In the genomic region with DNA sequence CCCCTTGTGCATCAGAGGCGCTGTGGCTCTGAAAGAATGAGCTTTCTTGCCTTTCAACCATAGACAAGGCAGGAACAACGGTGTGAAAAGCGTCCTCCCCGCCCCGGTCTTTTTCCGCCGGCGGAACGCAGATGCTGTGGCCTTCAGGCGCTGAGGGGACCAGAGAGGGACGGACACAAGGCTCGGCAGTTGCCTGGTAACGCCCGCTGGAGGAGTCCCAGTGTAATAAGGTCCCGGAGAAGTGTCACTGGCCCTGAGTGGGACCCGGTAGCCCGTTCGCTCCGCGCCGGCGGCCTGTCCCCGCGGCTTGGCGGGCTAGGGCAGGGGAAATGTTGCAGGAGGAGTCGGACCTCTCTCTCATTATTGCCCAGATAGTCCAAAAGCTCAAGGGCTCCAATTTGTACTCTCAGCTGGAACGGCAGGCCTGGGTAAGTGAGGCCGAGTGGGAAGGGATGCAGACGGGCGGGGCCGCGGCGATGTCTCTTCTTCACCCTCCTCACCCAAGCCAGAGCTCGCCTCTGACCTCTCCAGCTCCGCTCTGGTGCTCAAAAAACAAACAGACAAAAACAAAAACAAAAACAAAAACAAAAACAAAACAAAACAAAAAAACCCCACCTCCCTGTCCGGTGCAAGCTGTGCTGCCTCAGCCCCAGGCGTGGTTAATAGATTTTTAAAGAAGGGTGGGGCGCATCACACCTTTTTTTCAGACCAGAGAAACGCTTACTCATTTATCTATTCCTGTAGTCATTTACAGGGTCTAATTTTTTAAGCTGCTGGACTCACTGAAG, we compare ENCODE assay signal across 8 cellular contexts. TPM values are rescaled to one million over a fixed set of nuclear protein-coding genes. Genes with fewer than 3 reads are reported as not detected.
DNase-seq lines count a peak whose midpoint lies in the region; ATAC-seq lines count a peak whose summit lies in the region.

Gene TBC1D19 (plus strand): TSS at position 220 of the 788 bp plus-strand sequence. CDS start 110 bp downstream, at position 330.

- H3K4me1 ChIP-seq in iPS-15b (ENCODE audit: control insufficient read depth, insufficient read depth, low read length) (no peaks in the 10 kb centered on the region), skeletal muscle satellite cell (ENCODE audit: control insufficient read depth, insufficient read depth, low read length) (peaks cover 5% of the 10 kb centered on the region)

- H3K9me3 ChIP-seq in iPS-15b (ENCODE audit: control insufficient read depth, insufficient read depth, low read length) = no peaks in the 10 kb centered on the region
- H3K9me3 ChIP-seq in skeletal muscle satellite cell (replicated peaks; ENCODE audit: low read length) = no peaks in the 10 kb centered on the region

- peak within 1 kb of the TSS; percentile 83 for H3K4me2 ChIP-seq in skeletal muscle satellite cell (ENCODE audit: low read length)

- H3K27me3 ChIP-seq in iPS-15b (ENCODE audit: control insufficient read depth, insufficient read depth, low read length) = no peaks in the 10 kb centered on the region
- H3K27me3 ChIP-seq in skeletal muscle satellite cell (ENCODE audit: control insufficient read depth, insufficient read depth, low read length) = no peaks in the 10 kb centered on the region

- ATAC-seq in GM18858 (IDR thresholded peaks at IDR 0.05; ENCODE audit: unreplicated experiment) = peak; percentile 100
- ATAC-seq in HG03066 (IDR thresholded peaks at IDR 0.05; ENCODE audit: low read depth, unreplicated experiment) = peak; percentile 99

- H3K36me3 ChIP-seq in iPS-15b (ENCODE audit: control insufficient read depth, insufficient read depth, low read length) = no peaks in the 10 kb centered on the region
- no peaks in the 10 kb centered on the region for H3K36me3 ChIP-seq in skeletal muscle satellite cell (ENCODE audit: insufficient read depth, low read length)

- H3K4me3 ChIP-seq in iPS-15b (ENCODE audit: low read depth, low read length) = peak within 1 kb of the TSS; percentile 82
- H3K4me3 ChIP-seq in skeletal muscle satellite cell (ENCODE audit: low read length) = peak within 1 kb of the TSS; percentile 85

- peak; percentile 77 for DNase-seq in A172 (ENCODE audit: low spot score)
- peak; percentile 60 for DNase-seq in NCI-H2107 treated with DMSO at 0.1 percent for 48 hours (lab: John Stamatoyannopoulos, UW; ENCODE audit: unreplicated experiment)
- peak; percentile 91 for DNase-seq in UCSD-AML1 (lab: John Stamatoyannopoulos, UW; ENCODE audit: unreplicated experiment)
- DNase-seq in brain pericyte (ENCODE audit: low read depth, low spot score) = peak; percentile 60

- H3K9ac ChIP-seq in iPS-15b (ENCODE audit: low read depth, low read length) (peak within 1 kb of the TSS; percentile 49), skeletal muscle satellite cell (ENCODE audit: low read depth, low read length) (peak within 1 kb of the TSS; percentile 89)

RNA-seq across cellular contexts. Expression of gene TBC1D19, which starts in this region (rescaled TPM):
- 14.1 and 15.8 TPM in 2 replicates for total RNA-seq in A172 (2014; rRNA removed; shearing (Covaris generic))
- 21.2 and 29.2 TPM in 2 replicates for total RNA-seq in skeletal muscle satellite cell (2012; rRNA removed)

Comparison
In these comparisons a context has a peak if more than half of its experiments do, and no peak if none do; other contexts are left out.
1. Peak in every context shown above with its lines: DNase-seq, ATAC-seq and H3K4me3 ChIP-seq.